23 cellular contexts compared by ENCODE assay signal in genomic region chr4:83831588-83831987, GRCh38.
DNase-seq lines count a peak whose midpoint lies in the region; ATAC-seq, FAIRE-seq and TF ChIP-seq lines count a peak whose summit lies in the region.
"Had no signal": no experiment of that assay in that cellular context is flagged by ENCODE, and none has a peak within 500 bp of the region (broad histone marks: within the 10 kb centered on the region; RNA-seq: fewer than 3 reads in every experiment).

No MANE protein-coding gene starts in this region.

- H3K9me3 ChIP-seq in PC-9 (ENCODE audit: insufficient read depth, low read depth): no peaks in the 10 kb centered on the region
- H3K9me3 ChIP-seq: SJSA1 had no signal

- peak; percentile 19 for DNase-seq in EL
- DNase-seq in amniotic epithelial cell (ENCODE audit: low read depth): peak; percentile 13
- DNase-seq in fibroblast of the aortic adventitia (ENCODE audit: low read depth): peak; percentile 62
- DNase-seq in NCI-H1105 treated with DMSO at 0.1 percent for 48 hours (lab: John Stamatoyannopoulos, UW): no peak
- DNase-seq in frontal cortex (ENCODE audit: low spot score in 2 of 2): no peak
- DNase-seq in PC-9: no peak
- DNase-seq: Calu3; DMS79 treated with DMSO at 0.1 percent for 48 hours; HCEC 1CT; NCI-H1048; NCI-H1436 treated with DMSO at 0.1 percent for 48 hours; NCI-H1930; NCI-H446 treated with DMSO at 0.1 percent for 48 hours; NCI-H526; NK-92 treated with Interleukin-12 subunit alpha and Interleukin-12 subunit beta, amount 100 ng/mL, for 24 hours; PC-3; Right ventricle myocardium superior; RPMI8226 had no signal

- H3K9me2 ChIP-seq in PC-9 (ENCODE audit: insufficient read depth): no peaks in the 10 kb centered on the region

- H3K36me3 ChIP-seq in PC-9 (ENCODE audit: low read depth): no peaks in the 10 kb centered on the region
- H3K36me3 ChIP-seq: SJSA1 had no signal

- CTCF ChIA-PET in PC-9 (lab: Charles Lee): no interaction called here

- H3K4me3 ChIP-seq in fibroblast of the aortic adventitia (ENCODE audit: low read depth, low read length): no peak overlapping the region
- no peak overlapping the region for H3K4me3 ChIP-seq in PC-9
- H3K4me3 ChIP-seq: GM12878, SJSA1 had no signal

- no peaks in the 10 kb centered on the region for H3F3A ChIP-seq in PC-9 (ENCODE audit: insufficient read depth, low read depth)

- intact Hi-C loops in PC-9 (cut with micrococcal nuclease; ENCODE audit: unreplicated experiment): no loop called here

- no peak overlapping the region for H3K4me2 ChIP-seq in PC-9

- TF ChIP-seq CTCF in fibroblast of the aortic adventitia (IDR thresholded peaks at IDR 0.05; ENCODE audit: insufficient read depth, low read length): no peak
- no peak for TF ChIP-seq CTCF in PC-9 (conservative IDR thresholded peaks at IDR 0.05)

- no TSS peak for BruUV-seq in PC-9 (replicated peaks; lab: Mats Ljungman, UMichigan)

- POLR2A ChIA-PET in PC-9 (lab: Charles Lee; ENCODE audit: unreplicated experiment): no interaction called here

- H3K27me3 ChIP-seq in PC-9 (ENCODE audit: insufficient read depth, low read depth): no peaks in the 10 kb centered on the region
- H3K27me3 ChIP-seq: SJSA1 had no signal

- no peaks in the 10 kb centered on the region for H3K79me2 ChIP-seq in PC-9 (ENCODE audit: low read depth)

- no peak overlapping the region for H2AFZ ChIP-seq in PC-9

- H3K4me1 ChIP-seq in PC-9 (replicated peaks; ENCODE audit: insufficient read depth): no peaks in the 10 kb centered on the region
- H3K4me1 ChIP-seq: SJSA1 had no signal

- no peak overlapping the region for H3K27ac ChIP-seq in PC-9
- H3K27ac ChIP-seq: HL-60, SJSA1 had no signal

- FAIRE-seq in frontal cortex (lab: Jason Lieb, UNC): no peak
- FAIRE-seq: GM12878, H1 had no signal

- ATAC-seq in GM19463 (IDR thresholded peaks at IDR 0.05; ENCODE audit: unreplicated experiment): no peak
- ATAC-seq: GM12878, PC-3 had no signal

- H4K20me1 ChIP-seq in PC-9 (ENCODE audit: insufficient read depth): no peaks in the 10 kb centered on the region

Comparison
In these comparisons a context has a peak if more than half of its experiments do, and no peak if none do; other contexts are left out.
1. DNase-seq: peak in EL (single experiment), amniotic epithelial cell (single experiment) and fibroblast of the aortic adventitia (single experiment); none in NCI-H1105 treated with DMSO at 0.1 percent for 48 hours (single experiment), frontal cortex (0 of 2) and PC-9 (0 of 2).